31 cellular contexts compared by ENCODE assay signal in the genomic region with DNA sequence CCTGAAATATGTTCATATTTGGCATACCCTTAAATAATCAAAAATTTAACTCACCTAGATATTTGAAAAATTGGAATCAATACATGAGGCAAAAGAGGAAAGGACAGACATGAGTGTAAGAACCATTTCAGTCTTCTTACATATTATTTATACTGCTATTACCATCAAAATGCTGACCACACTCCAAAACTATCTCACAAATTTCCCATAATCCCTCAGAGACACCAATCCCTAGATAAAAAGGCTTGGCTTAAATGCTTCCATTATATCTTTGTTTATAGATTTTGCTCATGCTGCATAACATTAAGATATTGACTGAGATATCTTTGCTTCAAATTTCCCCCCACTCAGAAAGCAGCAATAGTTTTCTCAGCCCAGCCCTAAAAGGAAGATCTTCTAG. TPM values are rescaled to one million over a fixed set of nuclear protein-coding genes. Genes with fewer than 3 reads are reported as not detected.
DNase-seq lines count a peak whose midpoint lies in the region; ATAC-seq, FAIRE-seq and TF ChIP-seq lines count a peak whose summit lies in the region.
"Had no signal": no experiment of that assay in that cellular context is flagged by ENCODE, and none has a peak within 500 bp of the region (broad histone marks: within the 10 kb centered on the region; RNA-seq: fewer than 3 reads in every experiment).

No MANE protein-coding gene starts in this region.

- peaks cover 3% of the 10 kb centered on the region; the same call in 1 of the 2 replicates for H3K27me3 Mint-ChIP-seq in HFFc6 (ENCODE audit: insufficient read depth)
- no peaks in the 10 kb centered on the region for H3K27me3 Mint-ChIP-seq in stimulated activated memory B cell treated with anti-CD40 and anti-IgM and Interleukin-4, amounts not matched to agents 10 μg/mL and 1 μg/mL and 100 μg/mL, for 72 hours
- peaks cover 4% of the 10 kb centered on the region for H3K27me3 Mint-ChIP-seq in activated T-helper 1 cell treated with anti-CD3 and anti-CD28 coated beads, Interleukin-12 subunit alpha, Interleukin-12 subunit beta, Interleukin-2, Interleukin-4 antibody, amounts not matched to agents 30 ng/mL and 10 ng/mL and 1 ng/mL, durations not matched to agents 14 hours and 24 hours and 36 hours (ENCODE audit: insufficient read depth)

- no peaks in the 10 kb centered on the region for H3K9me3 ChIP-seq in fibroblast of lung (ENCODE audit: control insufficient read depth, insufficient read depth, low read depth, low read length)
- H3K9me3 ChIP-seq in HepG2 (ENCODE audit: low read length), result no peaks in the 10 kb centered on the region
- H3K9me3 ChIP-seq: A549 had no signal

- intact Hi-C loops in HepG2 (cut with micrococcal nuclease; ENCODE audit: unreplicated experiment), result no loop called here
- intact Hi-C loops in activated T-helper 1 cell treated with anti-CD3 and anti-CD28 coated beads, Interleukin-12 subunit alpha, Interleukin-12 subunit beta, Interleukin-2, Interleukin-4 antibody, amounts not matched to agents 30 ng/mL and 10 ng/mL and 1 ng/mL, durations not matched to agents 14 hours and 24 hours and 36 hours (cut with micrococcal nuclease), result no loop called here

- H3K36me3 Mint-ChIP-seq in HFFc6 (ENCODE audit: low read depth), result peaks cover 8% of the 10 kb centered on the region
- H3K36me3 Mint-ChIP-seq in stimulated activated memory B cell treated with anti-CD40 and anti-IgM and Interleukin-4, amounts not matched to agents 10 μg/mL and 1 μg/mL and 100 μg/mL, for 72 hours, result no peaks in the 10 kb centered on the region
- no peaks in the 10 kb centered on the region for H3K36me3 Mint-ChIP-seq in activated T-helper 1 cell treated with anti-CD3 and anti-CD28 coated beads, Interleukin-12 subunit alpha, Interleukin-12 subunit beta, Interleukin-2, Interleukin-4 antibody, amounts not matched to agents 30 ng/mL and 10 ng/mL and 1 ng/mL, durations not matched to agents 14 hours and 24 hours and 36 hours (ENCODE audit: low read depth)

- no peaks in the 10 kb centered on the region for H3K79me2 ChIP-seq in fibroblast of lung (ENCODE audit: control insufficient read depth, insufficient read depth, low read length)
- no peaks in the 10 kb centered on the region for H3K79me2 ChIP-seq in HepG2 (ENCODE audit: insufficient read depth, low read length)

- in situ Hi-C loops in HepG2 (cut with HindIII; ENCODE audit: extremely low pct_ligation_motif_present, low pct_unique_long_range_greater_than_20kb), result no loop called here

- CTCF ChIA-PET in HepG2 (lab: Yijun Ruan, JAX; ENCODE audit: low intra/inter-chr PET ratio, low total read pairs), result no interaction called here

- H4K20me1 ChIP-seq in fibroblast of lung (ENCODE audit: control insufficient read depth, extremely low read depth, insufficient read depth, low read length) (no peaks in the 10 kb centered on the region), HepG2 (ENCODE audit: insufficient read depth, low read length) (no peaks in the 10 kb centered on the region)
- H4K20me1 ChIP-seq: BLaER1 treated with 17β-estradiol and CSF1 and Interleukin-3, amounts not matched to agents 10 nM and 100 nM had no signal

- no peak for ATAC-seq in stimulated activated memory B cell treated with anti-CD40 and anti-IgM and Interleukin-4, amounts not matched to agents 10 μg/mL and 1 μg/mL and 100 μg/mL, for 72 hours
- no peak for ATAC-seq in HepG2
- ATAC-seq in HG03439 (IDR thresholded peaks at IDR 0.05; ENCODE audit: unreplicated experiment), result no peak
- ATAC-seq: A549, HCT116, K562 had no signal

- TF ChIP-seq EP300 in HepG2 (IDR thresholded peaks at IDR 0.05; ENCODE audit: low read depth in 2 of 2, low read length in 2 of 2), result no peak
- no peak for TF ChIP-seq EP300 in HepG2 (CRISPR knock-in tag; IDR thresholded peaks at IDR 0.05; ENCODE audit: borderline replicate concordance)

- POLR2A ChIA-PET in HepG2 (lab: Yijun Ruan, JAX), result no interaction called here

- no peak for TF ChIP-seq POLR2A in HepG2 (IDR thresholded peaks at IDR 0.05; ENCODE audit: insufficient read depth in 1 of 2, low read depth in 2 of 2, low read length in 2 of 2)

- BruUV-seq in HepG2 (replicated peaks; lab: Mats Ljungman, UMichigan), result no TSS peak

- H3K27ac ChIP-seq in fibroblast of lung (ENCODE audit: insufficient read depth, low read length) (no peak overlapping the region), HepG2 (ENCODE audit: extremely low read length, insufficient read depth, low read length) (no peak overlapping the region)
- H3K27ac ChIP-seq: A549; BLaER1 treated with 17β-estradiol and CSF1 and Interleukin-3, amounts not matched to agents 10 nM and 100 nM; HL-60; PC-9 had no signal

- H3K4me1 Mint-ChIP-seq in HFFc6 (ENCODE audit: low read depth), result peaks cover 49% of the 10 kb centered on the region
- H3K4me1 Mint-ChIP-seq in stimulated activated memory B cell treated with anti-CD40 and anti-IgM and Interleukin-4, amounts not matched to agents 10 μg/mL and 1 μg/mL and 100 μg/mL, for 72 hours, result peaks cover 26% of the 10 kb centered on the region
- no peaks in the 10 kb centered on the region for H3K4me1 Mint-ChIP-seq in activated T-helper 1 cell treated with anti-CD3 and anti-CD28 coated beads, Interleukin-12 subunit alpha, Interleukin-12 subunit beta, Interleukin-2, Interleukin-4 antibody, amounts not matched to agents 30 ng/mL and 10 ng/mL and 1 ng/mL, durations not matched to agents 14 hours and 24 hours and 36 hours (ENCODE audit: low read depth)

- no peaks in the 10 kb centered on the region for H3K9me3 Mint-ChIP-seq in HFFc6
- H3K9me3 Mint-ChIP-seq in stimulated activated memory B cell treated with anti-CD40 and anti-IgM and Interleukin-4, amounts not matched to agents 10 μg/mL and 1 μg/mL and 100 μg/mL, for 72 hours, result no peaks in the 10 kb centered on the region
- no peaks in the 10 kb centered on the region for H3K9me3 Mint-ChIP-seq in activated T-helper 1 cell treated with anti-CD3 and anti-CD28 coated beads, Interleukin-12 subunit alpha, Interleukin-12 subunit beta, Interleukin-2, Interleukin-4 antibody, amounts not matched to agents 30 ng/mL and 10 ng/mL and 1 ng/mL, durations not matched to agents 14 hours and 24 hours and 36 hours
- H3K9me3 Mint-ChIP-seq: CD4-positive, alpha-beta T cell had no signal

- TF ChIP-seq CTCF in HFFc6 (IDR thresholded peaks at IDR 0.05) (no peak), fibroblast of lung (conservative IDR thresholded peaks at IDR 0.05 in 1 of 2, IDR thresholded peaks at IDR 0.05 in 1 of 2; ENCODE audit: low read depth in 1 of 2, low read length in 2 of 2) (no peak), HepG2 (CRISPR knock-in tag; IDR thresholded peaks at IDR 0.05) (no peak)

- H3K4me2 ChIP-seq in fibroblast of lung (ENCODE audit: extremely low read depth, insufficient read depth, low read length) (no peak overlapping the region), HepG2 (ENCODE audit: low read depth, low read length) (no peak overlapping the region)
- H3K4me2 ChIP-seq: A549; BLaER1 treated with 17β-estradiol and CSF1 and Interleukin-3, amounts not matched to agents 10 nM and 100 nM; PC-9 had no signal

- H3K4me3 ChIP-seq in fibroblast of lung (replicated peaks in 1 of 4; ENCODE audit: control extremely low read depth in 1 of 4, insufficient read depth in 1 of 4, low read depth in 3 of 4, low read length in 4 of 4) (no peak overlapping the region), HepG2 (replicated peaks in 1 of 3; ENCODE audit: insufficient read depth in 1 of 3, low read depth in 2 of 3, low read length in 3 of 3) (no peak overlapping the region)
- H3K4me3 ChIP-seq: A549; BLaER1 treated with 17β-estradiol and CSF1 and Interleukin-3, amounts not matched to agents 10 nM and 100 nM; K562; MG63; PC-9 had no signal

- no peak for DNase-seq in HFFc6
- DNase-seq in amniotic epithelial cell (ENCODE audit: low read depth), result peak; percentile 61
- peak; percentile 8 to 69 for DNase-seq in fibroblast of lung (ENCODE audit: low read depth in 2 of 2)
- DNase-seq in HepG2 (ENCODE audit: low spot score), result no peak
- DNase-seq in activated T-helper 1 cell treated with anti-CD3 and anti-CD28 coated beads, Interleukin-12 subunit alpha, Interleukin-12 subunit beta, Interleukin-2, Interleukin-4 antibody, amounts not matched to agents 30 ng/mL and 10 ng/mL and 1 ng/mL, durations not matched to agents 14 hours and 24 hours and 36 hours (ENCODE audit: low spot score), result no peak
- DNase-seq: AML-193; CD4-positive, alpha-beta T cell; COR-L47; DMS53; GDM1; MG63; NCI-H1105 treated with DMSO at 0.1 percent for 48 hours; NCI-H146; NCI-H1930; NCI-H2107; NCI-H446 treated with DMSO at 0.1 percent for 48 hours; NCI-H526; NCI-H82; NK-92 treated with Interleukin-12 subunit alpha and Interleukin-12 subunit beta, amount 100 ng/mL, for 24 hours; PC-9; Right ventricle myocardium superior; RPMI8226 had no signal

- no peaks in the 10 kb centered on the region for H3K36me3 ChIP-seq in fibroblast of lung (ENCODE audit: control insufficient read depth, insufficient read depth, low read length)
- no peaks in the 10 kb centered on the region for H3K36me3 ChIP-seq in HepG2 (replicated peaks in 1 of 2; ENCODE audit: control insufficient read depth in 1 of 2, insufficient read depth in 2 of 2, low read length in 2 of 2)
- H3K36me3 ChIP-seq: BLaER1 treated with 17β-estradiol and CSF1 and Interleukin-3, amounts not matched to agents 10 nM and 100 nM; MG63 had no signal

- FAIRE-seq in HepG2 (lab: Jason Lieb, UNC), result no peak
- FAIRE-seq: A549, K562 had no signal

- H3K27me3 ChIP-seq in fibroblast of lung (ENCODE audit: control insufficient read depth, insufficient read depth, low read length), result no peaks in the 10 kb centered on the region
- no peaks in the 10 kb centered on the region for H3K27me3 ChIP-seq in HepG2 (ENCODE audit: control insufficient read depth in 1 of 2, insufficient read depth in 2 of 2, low read length in 2 of 2)
- H3K27me3 ChIP-seq: BLaER1 treated with 17β-estradiol and CSF1 and Interleukin-3, amounts not matched to agents 10 nM and 100 nM; MG63 had no signal

- H3K9ac ChIP-seq in fibroblast of lung (ENCODE audit: insufficient read depth, low read length) (no peak overlapping the region), HepG2 (ENCODE audit: insufficient read depth, low read depth, low read length) (no peak overlapping the region)
- H3K9ac ChIP-seq: BLaER1 treated with 17β-estradiol and CSF1 and Interleukin-3, amounts not matched to agents 10 nM and 100 nM had no signal

- no peak for TF ChIP-seq RAD21 in HepG2 (CRISPR knock-in tag; IDR thresholded peaks at IDR 0.05)

- H3K27ac Mint-ChIP-seq in HFFc6, result peak overlapping the region; percentile 9; the same call in 1 of the 2 replicates
- peak overlapping the region; percentile 10 for H3K27ac Mint-ChIP-seq in stimulated activated memory B cell treated with anti-CD40 and anti-IgM and Interleukin-4, amounts not matched to agents 10 μg/mL and 1 μg/mL and 100 μg/mL, for 72 hours
- H3K27ac Mint-ChIP-seq in activated T-helper 1 cell treated with anti-CD3 and anti-CD28 coated beads, Interleukin-12 subunit alpha, Interleukin-12 subunit beta, Interleukin-2, Interleukin-4 antibody, amounts not matched to agents 30 ng/mL and 10 ng/mL and 1 ng/mL, durations not matched to agents 14 hours and 24 hours and 36 hours, result no peak overlapping the region
- H3K27ac Mint-ChIP-seq: CD4-positive, alpha-beta T cell had no signal

- H2AFZ ChIP-seq in fibroblast of lung (ENCODE audit: low read length), result no peak overlapping the region
- H2AFZ ChIP-seq in HepG2 (ENCODE audit: low read length), result no peak overlapping the region
- H2AFZ ChIP-seq: PC-9 had no signal

- H3K4me1 ChIP-seq in fibroblast of lung (ENCODE audit: control insufficient read depth, extremely low read depth, insufficient read depth, low read length), result no peaks in the 10 kb centered on the region
- peaks cover 6% of the 10 kb centered on the region; the same call in 1 of the 2 replicates for H3K4me1 ChIP-seq in HepG2 (ENCODE audit: insufficient read depth, low read length)

- H3K4me3 Mint-ChIP-seq in HFFc6, result no peak overlapping the region
- no peak overlapping the region for H3K4me3 Mint-ChIP-seq in stimulated activated memory B cell treated with anti-CD40 and anti-IgM and Interleukin-4, amounts not matched to agents 10 μg/mL and 1 μg/mL and 100 μg/mL, for 72 hours
- H3K4me3 Mint-ChIP-seq in activated T-helper 1 cell treated with anti-CD3 and anti-CD28 coated beads, Interleukin-12 subunit alpha, Interleukin-12 subunit beta, Interleukin-2, Interleukin-4 antibody, amounts not matched to agents 30 ng/mL and 10 ng/mL and 1 ng/mL, durations not matched to agents 14 hours and 24 hours and 36 hours, result no peak overlapping the region
- H3K4me3 Mint-ChIP-seq: CD4-positive, alpha-beta T cell had no signal

RNA-seq across cellular contexts. Expression of a gene that starts 11.7 kb away (rescaled TPM):
- 10 to 100 TPM; 24.8 to 35.3 (median 31.9) TPM for total RNA-seq in HFFc6 (2021; fragmentation: NEBNext Ultra II Directional; extraction: Animal tissue kit (Norgen Biotek cat#: 25700))
- 5.6 and 8.1 TPM in 2 replicates for total RNA-seq in fibroblast of lung
- polyA plus RNA-seq in fibroblast of lung, result 17.9 and 20.0 TPM in 2 replicates
- polyA plus RNA-seq in fibroblast of lung (2012), result 16.2 and 20.7 TPM in 2 replicates
- 2.0 and 7.5 TPM in 2 replicates for polyA minus RNA-seq in fibroblast of lung (ENCODE audit: low replicate concordance)
- total RNA-seq in HepG2 (2016; rRNA removed; fragmentation: Illumina TruSeq; extraction: Trizol), result 56.1 and 90.6 TPM in 2 replicates
- 7.3 and 12.5 TPM in 2 replicates for total RNA-seq in HepG2 (2016; cell fraction: cytosol; rRNA removed; fragmentation: Illumina TruSeq; extraction: Trizol; ENCODE audit: low read depth)
- total RNA-seq in HepG2 (2016; cell fraction: insoluble cytoplasmic fraction; rRNA removed; fragmentation: Illumina TruSeq; extraction: Trizol), result 54.8 and 88.2 TPM in 2 replicates
- total RNA-seq in HepG2 (2016; cell fraction: membrane; rRNA removed; fragmentation: Illumina TruSeq; extraction: Trizol), result 25.6 and 27.4 TPM in 2 replicates
- total RNA-seq in HepG2 (2016; cell fraction: nucleus; rRNA removed; fragmentation: Illumina TruSeq; extraction: Trizol), result 46.5 and 53.8 TPM in 2 replicates
- polyA plus RNA-seq in HepG2 (2011; rRNA removed), result 22.1 and 27.0 TPM in 2 replicates
- polyA plus RNA-seq in HepG2 (2011; cell fraction: cytosol; rRNA removed), result 22.4 and 23.3 TPM in 2 replicates
- polyA plus RNA-seq in HepG2 (2011; cell fraction: nucleus; rRNA removed), result 10.3 and 13.1 TPM in 2 replicates
- 28.1 and 28.8 TPM in 2 replicates for polyA plus RNA-seq in HepG2 (2012)
- 12.1 and 12.5 TPM in 2 replicates for polyA plus RNA-seq in HepG2 (2016; cell fraction: cytosol; fragmentation: Illumina TruSeq; extraction: Trizol; ENCODE audit: low read depth)
- 81.9 and 84.6 TPM in 2 replicates for polyA plus RNA-seq in HepG2 (2016; cell fraction: insoluble cytoplasmic fraction; fragmentation: Illumina TruSeq; extraction: Trizol; ENCODE audit: low read depth)
- polyA plus RNA-seq in HepG2 (2016; cell fraction: membrane; fragmentation: Illumina TruSeq; extraction: Trizol; ENCODE audit: low read depth), result 21.3 and 21.5 TPM in 2 replicates
- 34.4 and 35.2 TPM in 2 replicates for polyA plus RNA-seq in HepG2 (2016; cell fraction: nucleus; fragmentation: Illumina TruSeq; extraction: Trizol; ENCODE audit: insufficient read depth, low read depth)
- polyA minus RNA-seq in HepG2 (2011; rRNA and poly(A)+ RNA removed; ENCODE audit: low replicate concordance), result 22.3 and 35.3 TPM in 2 replicates
- polyA minus RNA-seq in HepG2 (2011; cell fraction: cytosol; rRNA and poly(A)+ RNA removed), result 38.6 and 39.5 TPM in 2 replicates
- polyA minus RNA-seq in HepG2 (2011; cell fraction: nucleus; rRNA and poly(A)+ RNA removed), result 40.2 and 44.4 TPM in 2 replicates
- 30.1 and 37.2 TPM in 2 replicates for total RNA-seq in activated T-helper 1 cell treated with anti-CD3 and anti-CD28 coated beads, Interleukin-12 subunit alpha, Interleukin-12 subunit beta, Interleukin-2, Interleukin-4 antibody, amounts not matched to agents 30 ng/mL and 10 ng/mL and 1 ng/mL, durations not matched to agents 14 hours and 24 hours and 36 hours

RNA-seq across cellular contexts. Expression of a gene that starts 28.3 kb away (rescaled TPM):
- under 1 TPM in 5 of 6 experiments, not detected in 1; 0.02 to 0.03 (median 0.02) TPM for total RNA-seq in HFFc6 (2021; fragmentation: NEBNext Ultra II Directional; extraction: Animal tissue kit (Norgen Biotek cat#: 25700))
- total RNA-seq in fibroblast of lung (0.33 and 0.77 TPM in 2 replicates), HepG2 (2016; rRNA removed; fragmentation: Illumina TruSeq; extraction: Trizol) (2.9 and 4.5 TPM in 2 replicates)
- polyA plus RNA-seq in fibroblast of lung (0.18 and 0.21 TPM in 2 replicates), HepG2 (2011; rRNA removed) (1.3 and 1.5 TPM in 2 replicates)
- polyA plus RNA-seq in fibroblast of lung (2012), result 0.08 and 0.09 TPM in 2 replicates
- polyA minus RNA-seq in fibroblast of lung (ENCODE audit: low replicate concordance), result 0.04 and 0.16 TPM in 2 replicates
- total RNA-seq in HepG2 (2016; cell fraction: cytosol; rRNA removed; fragmentation: Illumina TruSeq; extraction: Trizol; ENCODE audit: low read depth), result 0.51 and 0.62 TPM in 2 replicates
- total RNA-seq in HepG2 (2016; cell fraction: insoluble cytoplasmic fraction; rRNA removed; fragmentation: Illumina TruSeq; extraction: Trizol), result 2.9 and 4.1 TPM in 2 replicates
- 0.86 and 0.93 TPM in 2 replicates for total RNA-seq in HepG2 (2016; cell fraction: membrane; rRNA removed; fragmentation: Illumina TruSeq; extraction: Trizol)
- 6.1 and 6.5 TPM in 2 replicates for total RNA-seq in HepG2 (2016; cell fraction: nucleus; rRNA removed; fragmentation: Illumina TruSeq; extraction: Trizol)
- polyA plus RNA-seq in HepG2 (2011; cell fraction: cytosol; rRNA removed), result 0.56 and 1.2 TPM in 2 replicates
- polyA plus RNA-seq in HepG2 (2011; cell fraction: nucleus; rRNA removed), result 1.7 and 2.6 TPM in 2 replicates
- 0.65 and 0.80 TPM in 2 replicates for polyA plus RNA-seq in HepG2 (2012)
- polyA plus RNA-seq in HepG2 (2016; cell fraction: cytosol; fragmentation: Illumina TruSeq; extraction: Trizol; ENCODE audit: low read depth), result 0.08 and 0.10 TPM in 2 replicates
- 1.7 and 1.9 TPM in 2 replicates for polyA plus RNA-seq in HepG2 (2016; cell fraction: insoluble cytoplasmic fraction; fragmentation: Illumina TruSeq; extraction: Trizol; ENCODE audit: low read depth)
- 0.18 and 0.27 TPM in 2 replicates for polyA plus RNA-seq in HepG2 (2016; cell fraction: membrane; fragmentation: Illumina TruSeq; extraction: Trizol; ENCODE audit: low read depth)
- polyA plus RNA-seq in HepG2 (2016; cell fraction: nucleus; fragmentation: Illumina TruSeq; extraction: Trizol; ENCODE audit: insufficient read depth, low read depth), result 2.1 and 2.6 TPM in 2 replicates
- 5.6 and 8.1 TPM in 2 replicates for polyA minus RNA-seq in HepG2 (2011; rRNA and poly(A)+ RNA removed; ENCODE audit: low replicate concordance)
- polyA minus RNA-seq in HepG2 (2011; cell fraction: cytosol; rRNA and poly(A)+ RNA removed), result 2.5 and 3.6 TPM in 2 replicates
- 16.5 and 22.3 TPM in 2 replicates for polyA minus RNA-seq in HepG2 (2011; cell fraction: nucleus; rRNA and poly(A)+ RNA removed)
- total RNA-seq in activated T-helper 1 cell treated with anti-CD3 and anti-CD28 coated beads, Interleukin-12 subunit alpha, Interleukin-12 subunit beta, Interleukin-2, Interleukin-4 antibody, amounts not matched to agents 30 ng/mL and 10 ng/mL and 1 ng/mL, durations not matched to agents 14 hours and 24 hours and 36 hours, result 0.02 TPM in 1 of 2 replicates, not detected in the other
- total RNA-seq: CD4-positive, alpha-beta T cell had no signal

RNA-seq across cellular contexts. Expression of a gene that starts 37.0 kb away (rescaled TPM):
- total RNA-seq in HFFc6 (2021; fragmentation: NEBNext Ultra II Directional; extraction: Animal tissue kit (Norgen Biotek cat#: 25700)), result 1 to 10 TPM in 5 of 6 experiments, under 1 TPM in 1; 0.91 to 3.3 (median 1.9) TPM
- 1.3 and 40.1 TPM in 2 replicates for total RNA-seq in fibroblast of lung
- 17.3 and 82.1 TPM in 2 replicates for polyA plus RNA-seq in fibroblast of lung
- 3.6 and 14.7 TPM in 2 replicates for polyA plus RNA-seq in fibroblast of lung (2012)
- polyA minus RNA-seq in fibroblast of lung (ENCODE audit: low replicate concordance), result 0.89 TPM in 1 of 2 replicates, not detected in the other
- not detected in 2 replicates for total RNA-seq in HepG2 (2016; rRNA removed; fragmentation: Illumina TruSeq; extraction: Trizol)
- total RNA-seq in HepG2 (2016; cell fraction: cytosol; rRNA removed; fragmentation: Illumina TruSeq; extraction: Trizol; ENCODE audit: low read depth), result not detected in 2 replicates
- 0.04 TPM in 1 of 2 replicates, not detected in the other for total RNA-seq in HepG2 (2016; cell fraction: insoluble cytoplasmic fraction; rRNA removed; fragmentation: Illumina TruSeq; extraction: Trizol)
- total RNA-seq in HepG2 (2016; cell fraction: membrane; rRNA removed; fragmentation: Illumina TruSeq; extraction: Trizol), result not detected in 2 replicates
- total RNA-seq in HepG2 (2016; cell fraction: nucleus; rRNA removed; fragmentation: Illumina TruSeq; extraction: Trizol), result not detected in 2 replicates
- 0.07 TPM in 2 replicates for polyA plus RNA-seq in HepG2 (2011; rRNA removed)
- 0.03 and 0.05 TPM in 2 replicates for polyA plus RNA-seq in HepG2 (2011; cell fraction: cytosol; rRNA removed)
- not detected in 2 replicates for polyA plus RNA-seq in HepG2 (2011; cell fraction: nucleus; rRNA removed)
- 0.07 and 0.12 TPM in 2 replicates for polyA plus RNA-seq in HepG2 (2012)
- polyA plus RNA-seq in HepG2 (2016; cell fraction: cytosol; fragmentation: Illumina TruSeq; extraction: Trizol; ENCODE audit: low read depth), result not detected in 2 replicates
- polyA plus RNA-seq in HepG2 (2016; cell fraction: insoluble cytoplasmic fraction; fragmentation: Illumina TruSeq; extraction: Trizol; ENCODE audit: low read depth), result not detected in 2 replicates
- polyA plus RNA-seq in HepG2 (2016; cell fraction: membrane; fragmentation: Illumina TruSeq; extraction: Trizol; ENCODE audit: low read depth), result not detected in 2 replicates
- not detected in 2 replicates for polyA plus RNA-seq in HepG2 (2016; cell fraction: nucleus; fragmentation: Illumina TruSeq; extraction: Trizol; ENCODE audit: insufficient read depth, low read depth)
- 0.30 TPM in 1 of 2 replicates, not detected in the other for polyA minus RNA-seq in HepG2 (2011; rRNA and poly(A)+ RNA removed; ENCODE audit: low replicate concordance)
- not detected in 2 replicates for polyA minus RNA-seq in HepG2 (2011; cell fraction: cytosol; rRNA and poly(A)+ RNA removed)
- polyA minus RNA-seq in HepG2 (2011; cell fraction: nucleus; rRNA and poly(A)+ RNA removed), result 0.13 TPM in 1 of 2 replicates, not detected in the other
- total RNA-seq in activated T-helper 1 cell treated with anti-CD3 and anti-CD28 coated beads, Interleukin-12 subunit alpha, Interleukin-12 subunit beta, Interleukin-2, Interleukin-4 antibody, amounts not matched to agents 30 ng/mL and 10 ng/mL and 1 ng/mL, durations not matched to agents 14 hours and 24 hours and 36 hours, result not detected in 2 replicates
- total RNA-seq: CD4-positive, alpha-beta T cell; H4; K562; PC-9; Right ventricle myocardium superior; SK-MEL-5 had no signal
- polyA plus RNA-seq: A549 had no signal

Comparison
In these comparisons a context has a peak if more than half of its experiments do, and no peak if none do; other contexts are left out.
1. DNase-seq: peak in amniotic epithelial cell (single experiment) and fibroblast of lung (2 of 2); none in HFFc6 (single experiment), HepG2 (single experiment) and activated T-helper 1 cell treated with anti-CD3 and anti-CD28 coated beads, Interleukin-12 subunit alpha, Interleukin-12 subunit beta, Interleukin-2, Interleukin-4 antibody, amounts not matched to agents 30 ng/mL and 10 ng/mL and 1 ng/mL, durations not matched to agents 14 hours and 24 hours and 36 hours (single experiment).